8 cellular contexts compared by ENCODE assay signal in the genomic region with DNA sequence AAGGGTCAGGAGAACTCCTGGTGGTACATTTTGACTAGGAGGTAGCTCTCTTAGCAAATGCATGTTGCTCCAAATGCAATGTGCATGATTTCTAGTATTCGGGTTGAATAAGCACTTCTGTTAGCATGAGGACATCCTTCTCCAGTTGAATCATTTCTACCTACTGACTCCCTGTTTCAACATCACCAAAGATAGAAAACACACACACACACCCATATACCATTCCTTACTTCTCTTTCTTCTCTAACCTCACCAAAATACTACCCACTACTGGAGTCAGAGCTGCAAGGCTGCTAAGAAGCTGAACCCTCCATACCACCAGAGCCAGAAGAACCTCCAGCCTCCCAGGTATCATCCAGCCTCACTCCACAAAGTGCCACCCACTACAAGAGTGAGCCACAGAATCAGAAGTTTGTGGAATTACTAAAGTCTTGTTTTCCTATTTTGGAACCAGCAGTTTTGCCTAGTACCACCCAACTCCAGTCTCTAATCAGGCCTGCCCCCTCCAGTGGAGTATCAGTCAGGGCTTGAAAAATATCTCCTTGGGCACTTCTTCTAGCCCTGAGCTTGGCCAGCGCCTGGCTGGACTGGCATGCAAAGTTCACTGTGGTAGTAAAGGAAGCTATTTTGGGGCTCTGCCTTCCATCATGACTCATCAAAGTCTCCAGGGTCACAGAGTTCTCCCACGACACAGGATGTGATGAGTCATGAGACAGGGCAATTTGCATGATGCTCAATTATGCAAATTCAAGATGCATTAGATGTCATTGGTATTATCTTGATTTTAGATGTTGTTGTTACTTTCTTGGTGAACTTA.
DNase-seq lines count a peak whose midpoint lies in the region; ATAC-seq, FAIRE-seq and TF ChIP-seq lines count a peak whose summit lies in the region.

No MANE protein-coding gene starts in this region.

- H3K27me3 Mint-ChIP-seq in stimulated activated naive CD8-positive, alpha-beta T cell treated with anti-CD3 and anti-CD28 coated beads, Interleukin-15, amount 100 ng/mL, for 72 hours: peaks cover 12% of the 10 kb centered on the region

- H3K4me1 ChIP-seq in kidney (ENCODE audit: control insufficient read depth in 1 of 2, insufficient read depth in 1 of 2, low read depth in 1 of 2, low read length in 2 of 2): no peaks in the 10 kb centered on the region

- H3K27ac ChIP-seq in kidney (ENCODE audit: low read depth in 2 of 2, low read length in 2 of 2): no peak overlapping the region

- no peak for FAIRE-seq in kidney (lab: Jason Lieb, UNC)

- no peaks in the 10 kb centered on the region for H3K36me3 ChIP-seq in GM06990 (ENCODE audit: control insufficient read depth, insufficient read depth, low read length)
- no peaks in the 10 kb centered on the region for H3K36me3 ChIP-seq in kidney (ENCODE audit: control insufficient read depth in 1 of 2, insufficient read depth in 2 of 2, low read length in 2 of 2)

- no peak overlapping the region for H3K9ac ChIP-seq in kidney (ENCODE audit: low read length in 2 of 2)

- H3K27ac Mint-ChIP-seq in stimulated activated naive CD8-positive, alpha-beta T cell treated with anti-CD3 and anti-CD28 coated beads, Interleukin-15, amount 100 ng/mL, for 72 hours: peak overlapping the region in 1 of 2 donors; percentile 77

- no peaks in the 10 kb centered on the region for H3K9me3 ChIP-seq in kidney (ENCODE audit: control insufficient read depth in 1 of 2, low read length in 2 of 2)

- no peak overlapping the region for H3K4me3 Mint-ChIP-seq in stimulated activated naive CD8-positive, alpha-beta T cell treated with anti-CD3 and anti-CD28 coated beads, Interleukin-15, amount 100 ng/mL, for 72 hours

- H3K4me3 ChIP-seq in GM06990 (replicated peaks; ENCODE audit: low read depth, low read length) (0 out of 2 replicates have a peak overlapping the region, but pooled peaks have one; percentile 9), kidney (ENCODE audit: low read length in 2 of 2) (no peak overlapping the region)

- peak; percentile 57 for DNase-seq in GM06990 (ENCODE audit: extremely low read depth, insufficient read length)
- peak; percentile 77 for DNase-seq in SKM-1 treated with dmso at 0.1 percent for 144 hours (lab: John Stamatoyannopoulos, UW; ENCODE audit: unreplicated experiment)
- peak; percentile 13 for DNase-seq in globus pallidus (ENCODE audit: low spot score)
- peak in 1 of 2 donors; percentile 13 for DNase-seq in stimulated activated naive CD8-positive, alpha-beta T cell treated with anti-CD3 and anti-CD28 coated beads, Interleukin-15, amount 100 ng/mL, for 72 hours
- no peak for DNase-seq in kidney
- DNase-seq in activated CD4-positive, CD25-positive, alpha-beta regulatory T cell (lab: John Stamatoyannopoulos, UW): no peak

- H3K9me3 Mint-ChIP-seq in stimulated activated naive CD8-positive, alpha-beta T cell treated with anti-CD3 and anti-CD28 coated beads, Interleukin-15, amount 100 ng/mL, for 72 hours: no peaks in the 10 kb centered on the region

- peak; percentile 90 for ATAC-seq in GM19463 (IDR thresholded peaks at IDR 0.05; ENCODE audit: unreplicated experiment)
- ATAC-seq in HG03442 (IDR thresholded peaks at IDR 0.05; ENCODE audit: unreplicated experiment): peak; percentile 88
- ATAC-seq in stimulated activated naive CD8-positive, alpha-beta T cell treated with anti-CD3 and anti-CD28 coated beads, Interleukin-15, amount 100 ng/mL, for 72 hours: peak; percentile 61

- intact Hi-C loops in kidney (cut with DNase I): no loop called here

- TF ChIP-seq CTCF in GM06990 (IDR thresholded peaks at IDR 0.05; ENCODE audit: insufficient read depth, low read length, poor library complexity, severe bottlenecking) (no peak), kidney (IDR thresholded peaks at IDR 0.05; ENCODE audit: borderline replicate concordance, extremely low read depth, insufficient read depth) (no peak)

- no peaks in the 10 kb centered on the region for H3K27me3 ChIP-seq in GM06990 (replicated peaks; ENCODE audit: control insufficient read depth, insufficient read depth, low read length)

- H3K4me1 Mint-ChIP-seq in stimulated activated naive CD8-positive, alpha-beta T cell treated with anti-CD3 and anti-CD28 coated beads, Interleukin-15, amount 100 ng/mL, for 72 hours: peaks cover 8% of the 10 kb centered on the region

Comparison
In these comparisons a context has a peak if more than half of its experiments do, and no peak if none do; other contexts are left out.
1. DNase-seq: peak in GM06990 (single experiment), SKM-1 treated with dmso at 0.1 percent for 144 hours (single experiment) and globus pallidus (single experiment); none in kidney (single experiment) and activated CD4-positive, CD25-positive, alpha-beta regulatory T cell (0 of 4).
2. Peak in every context shown above with its lines, with median percentiles within 50 percentile points of each other: ATAC-seq.